ENCODE assay signal across 11 cellular contexts in genomic region chr1:24861821-24862727, GRCh38.
DNase-seq lines count a peak whose midpoint lies in the region; ATAC-seq and TF ChIP-seq lines count a peak whose summit lies in the region.
"Had no signal": no experiment of that assay in that cellular context is flagged by ENCODE, and none has a peak within 500 bp of the region (broad histone marks: within the 10 kb centered on the region; RNA-seq: fewer than 3 reads in every experiment).

No MANE protein-coding gene starts in this region.

- peaks cover 11% of the 10 kb centered on the region; the same call in 1 of the 2 replicates for H3K27me3 ChIP-seq in BJ (ENCODE audit: control insufficient read depth, insufficient read depth, low read length)

- TF ChIP-seq CTCF in BJ (IDR thresholded peaks at IDR 0.05; ENCODE audit: insufficient read depth, low read depth, low read length) (peak; percentile 15; the same call in 1 of the 2 replicates), choroid plexus epithelial cell (conservative IDR thresholded peaks at IDR 0.05; ENCODE audit: low read depth, low read length) (peak; percentile 47), natural killer cell (IDR thresholded peaks at IDR 0.05) (no peak)

- H3K4me3 ChIP-seq in BJ (ENCODE audit: low read depth, low read length) (no peak overlapping the region), choroid plexus epithelial cell (ENCODE audit: low read depth, low read length) (no peak overlapping the region)

- H3K36me3 Mint-ChIP-seq in natural killer cell = peaks cover 8% of the 10 kb centered on the region

- H3K36me3 ChIP-seq in BJ (ENCODE audit: control insufficient read depth, insufficient read depth, low read length) = no peaks in the 10 kb centered on the region

- DNase-seq in BJ (ENCODE audit: low read depth) = no peak
- peak; percentile 43 for DNase-seq in LHCN-M2 (ENCODE audit: low read depth)
- DNase-seq in choroid plexus epithelial cell (ENCODE audit: low read depth) = peak; percentile 33
- DNase-seq in natural killer cell = no peak
- DNase-seq in sciatic nerve (ENCODE audit: low spot score) = no peak
- no peak for DNase-seq in HK-2 (ENCODE audit: unreplicated experiment)
- DNase-seq: effector CD4-positive, alpha-beta T cell; HFFc6 had no signal

- ATAC-seq in natural killer cell (peak; percentile 21 to 68 (median 43)), HG03045 (IDR thresholded peaks at IDR 0.05; ENCODE audit: unreplicated experiment) (no peak), HG03159 (IDR thresholded peaks at IDR 0.05; ENCODE audit: unreplicated experiment) (no peak), sciatic nerve (no peak)

- CTCF ChIA-PET in BJ (lab: Yijun Ruan, JAX) = interaction anchor here (0.8 to 1.9 kb wide), 5 partner anchors 8 to 173 kb away, joined by 3 to 6 read pairs (median 3); no protein-coding TSS in a partner anchor

- H3K27ac Mint-ChIP-seq in natural killer cell = peak overlapping the region; percentile 81 to 86
- H3K27ac Mint-ChIP-seq: HFFc6; T-helper 1 cell treated with Interleukin-12 subunit alpha and Interleukin-12 subunit beta and Interleukin-4 antibody, amounts not matched to agents 30 μg/mL and 1 μg/mL, for 36 hours had no signal

- intact Hi-C loops in natural killer cell (cut with micrococcal nuclease) = loop anchor here (2.0 kb wide), 1 partner anchor 13 kb away; no protein-coding TSS in a partner anchor
- intact Hi-C loops in sciatic nerve (cut with DNase I) = loop anchor here (10.0 kb wide), 1 partner anchor 353 kb away; no protein-coding TSS in a partner anchor

- peaks cover 66 to 69% of the 10 kb centered on the region in 2 donors for H3K4me1 Mint-ChIP-seq in natural killer cell

- peak overlapping the region; percentile 82 for H3K4me3 Mint-ChIP-seq in natural killer cell
- H3K4me3 Mint-ChIP-seq: HFFc6; T-helper 1 cell treated with Interleukin-12 subunit alpha and Interleukin-12 subunit beta and Interleukin-4 antibody, amounts not matched to agents 30 μg/mL and 1 μg/mL, for 36 hours had no signal

- POLR2A ChIA-PET in BJ (lab: Charles Lee) = no interaction called here

- H3K9me3 Mint-ChIP-seq in natural killer cell = no peaks in the 10 kb centered on the region
- H3K9me3 Mint-ChIP-seq: HFFc6; T-helper 1 cell treated with Interleukin-12 subunit alpha and Interleukin-12 subunit beta and Interleukin-4 antibody, amounts not matched to agents 30 μg/mL and 1 μg/mL, for 36 hours had no signal

- H3K27me3 Mint-ChIP-seq in natural killer cell (ENCODE audit: low read depth in 2 of 2) = no peaks in the 10 kb centered on the region

Comparison
In these comparisons a context has a peak if more than half of its experiments do, and no peak if none do; other contexts are left out.
1. DNase-seq: peak in LHCN-M2 (single experiment) and choroid plexus epithelial cell (single experiment); none in BJ (single experiment), natural killer cell (single experiment), sciatic nerve (single experiment) and HK-2 (single experiment).
2. ATAC-seq: peak in natural killer cell (3 of 3); none in HG03045 (single experiment), HG03159 (single experiment) and sciatic nerve (single experiment).